ENCODE assay signal across 1 cellular context in the genomic region with DNA sequence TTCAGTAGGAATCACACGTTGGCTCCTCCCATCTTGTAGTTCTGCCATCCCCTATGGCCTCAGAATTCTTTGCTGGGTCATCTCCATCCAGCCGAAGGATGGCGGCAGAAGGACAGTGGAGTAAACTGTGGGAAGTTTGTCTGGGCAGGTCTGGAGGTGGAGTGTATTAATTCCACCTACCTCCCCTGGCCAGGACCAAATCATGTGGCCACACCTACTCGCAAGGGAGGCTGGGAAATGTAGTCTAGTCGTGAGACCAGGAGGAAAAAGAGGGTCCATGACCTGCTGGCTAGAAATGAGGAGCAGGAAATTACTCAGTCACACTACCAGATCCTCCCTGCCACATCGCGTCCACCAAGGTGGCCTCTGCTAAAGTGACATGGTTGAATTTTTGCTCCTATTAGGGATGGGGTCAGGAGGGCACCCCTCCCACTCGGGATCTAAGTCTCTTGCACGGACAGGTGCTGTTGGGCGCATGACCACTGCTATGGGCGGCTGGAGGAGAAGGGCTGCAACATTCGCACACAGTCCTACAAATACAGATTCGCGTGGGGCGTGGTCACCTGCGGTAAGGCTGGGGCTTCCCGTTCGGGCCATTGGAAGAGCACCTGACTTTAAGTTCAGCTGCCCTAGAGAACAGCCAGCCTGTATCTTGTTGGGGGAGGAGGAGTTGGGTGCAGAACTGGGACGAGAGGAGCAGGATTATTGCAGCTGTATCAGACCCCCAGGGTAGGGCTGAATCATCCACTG.
TF ChIP-seq lines count a peak whose summit lies in the region.

No MANE protein-coding gene starts in this region.

TF ChIP-seq in HCT116, 20 proteins besides CTCF, POLR2A, EP300 and RAD21 (continued from another document):
- TF ChIP-seq, protein P1, sequence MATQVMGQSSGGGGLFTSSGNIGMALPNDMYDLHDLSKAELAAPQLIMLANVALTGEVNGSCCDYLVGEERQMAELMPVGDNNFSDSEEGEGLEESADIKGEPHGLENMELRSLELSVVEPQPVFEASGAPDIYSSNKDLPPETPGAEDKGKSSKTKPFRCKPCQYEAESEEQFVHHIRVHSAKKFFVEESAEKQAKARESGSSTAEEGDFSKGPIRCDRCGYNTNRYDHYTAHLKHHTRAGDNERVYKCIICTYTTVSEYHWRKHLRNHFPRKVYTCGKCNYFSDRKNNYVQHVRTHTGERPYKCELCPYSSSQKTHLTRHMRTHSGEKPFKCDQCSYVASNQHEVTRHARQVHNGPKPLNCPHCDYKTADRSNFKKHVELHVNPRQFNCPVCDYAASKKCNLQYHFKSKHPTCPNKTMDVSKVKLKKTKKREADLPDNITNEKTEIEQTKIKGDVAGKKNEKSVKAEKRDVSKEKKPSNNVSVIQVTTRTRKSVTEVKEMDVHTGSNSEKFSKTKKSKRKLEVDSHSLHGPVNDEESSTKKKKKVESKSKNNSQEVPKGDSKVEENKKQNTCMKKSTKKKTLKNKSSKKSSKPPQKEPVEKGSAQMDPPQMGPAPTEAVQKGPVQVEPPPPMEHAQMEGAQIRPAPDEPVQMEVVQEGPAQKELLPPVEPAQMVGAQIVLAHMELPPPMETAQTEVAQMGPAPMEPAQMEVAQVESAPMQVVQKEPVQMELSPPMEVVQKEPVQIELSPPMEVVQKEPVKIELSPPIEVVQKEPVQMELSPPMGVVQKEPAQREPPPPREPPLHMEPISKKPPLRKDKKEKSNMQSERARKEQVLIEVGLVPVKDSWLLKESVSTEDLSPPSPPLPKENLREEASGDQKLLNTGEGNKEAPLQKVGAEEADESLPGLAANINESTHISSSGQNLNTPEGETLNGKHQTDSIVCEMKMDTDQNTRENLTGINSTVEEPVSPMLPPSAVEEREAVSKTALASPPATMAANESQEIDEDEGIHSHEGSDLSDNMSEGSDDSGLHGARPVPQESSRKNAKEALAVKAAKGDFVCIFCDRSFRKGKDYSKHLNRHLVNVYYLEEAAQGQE (IDR thresholded peaks at IDR 0.05; ENCODE audit: low read depth), result no peak
- no peak for TF ChIP-seq ZNF274 (IDR thresholded peaks at IDR 0.05; ENCODE audit: low read depth, low read length)
- no peak for TF ChIP-seq ZBTB33 (IDR thresholded peaks at IDR 0.05; ENCODE audit: extremely low read depth, insufficient replicate concordance, low read length)
